7 cellular contexts compared by ENCODE assay signal in the genomic region with DNA sequence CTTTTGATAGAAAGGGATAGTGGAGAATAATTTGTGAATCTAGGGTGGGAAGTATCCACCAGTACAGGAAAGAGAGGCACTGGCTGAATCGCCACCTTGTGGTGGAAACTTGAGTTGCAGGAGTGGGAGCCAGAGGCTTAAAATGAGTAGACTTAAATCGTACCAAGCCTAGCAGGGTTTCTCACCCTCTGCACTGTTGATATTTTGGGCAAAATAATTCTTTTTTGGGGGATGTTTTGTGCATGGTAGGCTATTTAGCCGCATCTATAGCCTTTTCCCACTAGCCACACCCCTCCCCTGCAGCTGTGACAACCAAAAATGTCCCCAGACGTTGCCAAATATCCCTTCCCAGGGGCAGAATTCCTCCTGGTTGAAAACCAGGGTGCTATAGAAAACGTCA.
A peak's percentile ranks its signal among the peaks of the same experiment; 100 is the strongest.
DNase-seq lines count a peak whose midpoint lies in the region; ATAC-seq and TF ChIP-seq lines count a peak whose summit lies in the region.

No MANE protein-coding gene starts in this region.

- whole genome bisulfite sequencing in testis, 2 donors = 21 to 26% methylated on average over 5 of the region's 5 CpGs

- H3K36me3 ChIP-seq in RWPE2 (ENCODE audit: low read depth) (no peaks in the 10 kb centered on the region), testis (ENCODE audit: low read depth, missing control alignments) (no peaks in the 10 kb centered on the region)

- H3K9me3 Mint-ChIP-seq in activated T-helper 17 cell treated with anti-CD3 and anti-CD28 coated beads, Interleukin-2, amount 50 U/mL, for 72 hours = no peaks in the 10 kb centered on the region

- no peaks in the 10 kb centered on the region for H3K4me1 Mint-ChIP-seq in activated T-helper 17 cell treated with anti-CD3 and anti-CD28 coated beads, Interleukin-2, amount 50 U/mL, for 72 hours

- H3K36me3 Mint-ChIP-seq in activated T-helper 17 cell treated with anti-CD3 and anti-CD28 coated beads, Interleukin-2, amount 50 U/mL, for 72 hours (ENCODE audit: low read depth) = no peaks in the 10 kb centered on the region

- peak; percentile 47 for DNase-seq in KG1 (lab: John Stamatoyannopoulos, UW)
- no peak for DNase-seq in RWPE2 (ENCODE audit: low spot score)
- peak; percentile 66 to 90 for DNase-seq in foreskin fibroblast
- DNase-seq in nucleus accumbens (lab: John Stamatoyannopoulos, UW) = peak in 52 of 56 donors; percentile 5 to 90 (median 50)
- peak; percentile 95 for DNase-seq in testis

- H3K27me3 ChIP-seq in RWPE2 (ENCODE audit: insufficient read depth, poor library complexity, severe bottlenecking) = peaks cover 14% of the 10 kb centered on the region
- no peaks in the 10 kb centered on the region for H3K27me3 ChIP-seq in testis

- H3K27me3 Mint-ChIP-seq in activated T-helper 17 cell treated with anti-CD3 and anti-CD28 coated beads, Interleukin-2, amount 50 U/mL, for 72 hours = peaks cover 34% of the 10 kb centered on the region

- H3K9me3 ChIP-seq in RWPE2 (ENCODE audit: severe bottlenecking) (no peaks in the 10 kb centered on the region), testis (no peaks in the 10 kb centered on the region)

- ATAC-seq in RWPE2 (ENCODE audit: low read depth) = peak; percentile 84
- peak; percentile 83 for ATAC-seq in activated T-helper 17 cell treated with anti-CD3 and anti-CD28 coated beads, Interleukin-2, amount 50 U/mL, for 72 hours (replicated peaks)

- no peak overlapping the region for H3K27ac ChIP-seq in RWPE2 (ENCODE audit: poor library complexity, severe bottlenecking)
- no peak overlapping the region for H3K27ac ChIP-seq in testis

- H3K4me3 Mint-ChIP-seq in activated T-helper 17 cell treated with anti-CD3 and anti-CD28 coated beads, Interleukin-2, amount 50 U/mL, for 72 hours = no peak overlapping the region

- H3K4me1 ChIP-seq in RWPE2 (ENCODE audit: insufficient read depth, poor library complexity, severe bottlenecking) = no peaks in the 10 kb centered on the region
- H3K4me1 ChIP-seq in testis = no peaks in the 10 kb centered on the region

- no peak overlapping the region for H3K27ac Mint-ChIP-seq in activated T-helper 17 cell treated with anti-CD3 and anti-CD28 coated beads, Interleukin-2, amount 50 U/mL, for 72 hours

- TF ChIP-seq CTCF in GM12874 (IDR thresholded peaks at IDR 0.05; ENCODE audit: insufficient read depth, low read depth, low read length) (peak; percentile 88), RWPE2 (IDR thresholded peaks at IDR 0.05; ENCODE audit: poor library complexity, severe bottlenecking) (peak; percentile 100), foreskin fibroblast (IDR thresholded peaks at IDR 0.05; ENCODE audit: low read depth, low read length) (peak; percentile 96), testis (IDR thresholded peaks at IDR 0.05) (peak; percentile 93 to 97 (median 94))

- no peak for TF ChIP-seq POLR2A in testis (IDR thresholded peaks at IDR 0.05)

- H3K4me3 ChIP-seq in RWPE2 (ENCODE audit: severe bottlenecking) = no peak overlapping the region
- no peak overlapping the region for H3K4me3 ChIP-seq in foreskin fibroblast (ENCODE audit: low read depth in 1 of 2, low read length in 2 of 2)
- no peak overlapping the region for H3K4me3 ChIP-seq in testis

- intact Hi-C loops in testis (cut with DNase I; ENCODE audit: low total_unique reads) = no loop called here
